Comparison of ENCODE assay signal across 18 cellular contexts in the genomic region with DNA sequence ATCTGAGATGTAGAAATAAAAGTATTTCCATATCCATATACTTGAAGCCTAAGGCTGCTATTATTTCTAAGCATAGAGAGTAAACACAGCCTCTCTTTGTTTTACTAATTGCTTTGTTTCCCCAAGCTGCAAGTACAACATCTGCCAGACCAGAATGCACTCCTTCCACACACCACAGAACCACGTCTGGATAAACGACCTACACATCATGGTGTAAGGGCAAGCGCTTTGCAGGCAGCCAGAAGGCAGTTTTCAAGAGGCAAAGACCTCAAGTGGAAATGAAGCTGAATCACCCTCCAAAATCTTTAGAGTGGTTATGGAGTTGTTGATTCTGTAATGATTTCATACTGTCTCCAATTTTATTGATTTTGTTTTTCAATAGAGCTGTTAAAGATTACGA.
A peak's percentile ranks its signal among the peaks of the same experiment; 100 is the strongest.
DNase-seq lines count a peak whose midpoint lies in the region; ATAC-seq and TF ChIP-seq lines count a peak whose summit lies in the region.
"Had no signal": no experiment of that assay in that cellular context is flagged by ENCODE, and none has a peak within 500 bp of the region (broad histone marks: within the 10 kb centered on the region; RNA-seq: fewer than 3 reads in every experiment).

No MANE protein-coding gene starts in this region.

- no peaks in the 10 kb centered on the region for H3K9me3 Mint-ChIP-seq in activated CD8-positive, alpha-beta memory T cell treated with anti-CD3 and anti-CD28 coated beads, Interleukin-2, amount 10 ng/mL, durations not matched to agents 7 days and 5 days (ENCODE audit: low read depth)
- H3K9me3 Mint-ChIP-seq in type B pancreatic cell: no peaks in the 10 kb centered on the region
- H3K9me3 Mint-ChIP-seq: nephron; T-helper 2 cell treated with Interferon-gamma antibody and Interleukin-4, amounts not matched to agents 5 μg/mL and 100 μg/mL, for 36 hours had no signal

- peak overlapping the region; percentile 44 for H3K27ac Mint-ChIP-seq in activated CD8-positive, alpha-beta memory T cell treated with anti-CD3 and anti-CD28 coated beads, Interleukin-2, amount 10 ng/mL, durations not matched to agents 7 days and 5 days
- no peak overlapping the region for H3K27ac Mint-ChIP-seq in type B pancreatic cell
- H3K27ac Mint-ChIP-seq: nephron; T-helper 2 cell treated with Interferon-gamma antibody and Interleukin-4, amounts not matched to agents 5 μg/mL and 100 μg/mL, for 36 hours had no signal

- no peaks in the 10 kb centered on the region for H3K27me3 Mint-ChIP-seq in activated CD8-positive, alpha-beta memory T cell treated with anti-CD3 and anti-CD28 coated beads, Interleukin-2, amount 10 ng/mL, durations not matched to agents 7 days and 5 days
- H3K27me3 Mint-ChIP-seq in type B pancreatic cell: peaks cover 3% of the 10 kb centered on the region

- H3K4me3 ChIP-seq in Jurkat, Clone E6-1 (ENCODE audit: low read length): no peak overlapping the region
- H3K4me3 ChIP-seq: testis had no signal

- no peak for DNase-seq in activated CD8-positive, alpha-beta memory T cell treated with anti-CD3 and anti-CD28 coated beads, Interleukin-2, amount 10 ng/mL, durations not matched to agents 7 days and 5 days
- DNase-seq in activated CD8-positive, alpha-beta memory T cell treated with anti-CD3 and anti-CD28 coated beads, Interleukin-2, amount 50 U/mL, for 48 hours: no peak
- DNase-seq in Jurkat, Clone E6-1 (ENCODE audit: low read depth, low spot score): peak; percentile 51
- DNase-seq in NCI-H748 treated with DMSO at 0.1 percent for 48 hours (lab: John Stamatoyannopoulos, UW) (peak; percentile 60), pons (ENCODE audit: low spot score) (peak; percentile 31), type B pancreatic cell (ENCODE audit: extremely low spot score, unreplicated experiment) (no peak), iPS-NIHi11 (ENCODE audit: low spot score) (no peak)
- DNase-seq: activated CD4-positive, CD25-positive, alpha-beta regulatory T cell; activated gamma-delta T cell treated with Interleukin-2 at 50 U/mL for 16 hours; KBM-7; mesendoderm; NCI-H446; SHP77 treated with DMSO at 0.1 percent for 48 hours; stimulated activated CD4-positive, alpha-beta T cell treated with anti-CD3 and anti-CD28 coated beads, Interleukin-2, amount 100 ng/mL, for 48 hours; testis had no signal

- peaks cover 76% of the 10 kb centered on the region for H3K4me1 Mint-ChIP-seq in activated CD8-positive, alpha-beta memory T cell treated with anti-CD3 and anti-CD28 coated beads, Interleukin-2, amount 10 ng/mL, durations not matched to agents 7 days and 5 days
- H3K4me1 Mint-ChIP-seq in type B pancreatic cell (ENCODE audit: unreplicated experiment): no peaks in the 10 kb centered on the region
- H3K4me1 Mint-ChIP-seq: nephron had no signal

- H3K4me3 Mint-ChIP-seq in activated CD8-positive, alpha-beta memory T cell treated with anti-CD3 and anti-CD28 coated beads, Interleukin-2, amount 10 ng/mL, durations not matched to agents 7 days and 5 days: no peak overlapping the region
- H3K4me3 Mint-ChIP-seq in type B pancreatic cell: no peak overlapping the region
- H3K4me3 Mint-ChIP-seq: nephron; T-helper 2 cell treated with Interferon-gamma antibody and Interleukin-4, amounts not matched to agents 5 μg/mL and 100 μg/mL, for 36 hours had no signal

- no peak for ATAC-seq in activated CD8-positive, alpha-beta memory T cell treated with anti-CD3 and anti-CD28 coated beads, Interleukin-2, amount 10 ng/mL, durations not matched to agents 7 days and 5 days
- ATAC-seq in HG02678 (IDR thresholded peaks at IDR 0.05; ENCODE audit: unreplicated experiment): no peak

- CTCF ChIA-PET in activated CD8-positive, alpha-beta memory T cell treated with anti-CD3 and anti-CD28 coated beads, Interleukin-2, amount 10 ng/mL, durations not matched to agents 7 days and 5 days (lab: Charles Lee): interaction anchor here (0.6 kb wide), 1 partner anchor 42 kb away, joined by 3 read pairs; no protein-coding TSS in a partner anchor

- TF ChIP-seq CTCF in type B pancreatic cell (conservative IDR thresholded peaks at IDR 0.05): no peak

- H3K36me3 Mint-ChIP-seq in activated CD8-positive, alpha-beta memory T cell treated with anti-CD3 and anti-CD28 coated beads, Interleukin-2, amount 10 ng/mL, durations not matched to agents 7 days and 5 days: peaks cover 88% of the 10 kb centered on the region
- H3K36me3 Mint-ChIP-seq in type B pancreatic cell: no peaks in the 10 kb centered on the region

Comparison
In these comparisons a context has a peak if more than half of its experiments do, and no peak if none do; other contexts are left out.
1. DNase-seq: peak in Jurkat, Clone E6-1 (single experiment), NCI-H748 treated with DMSO at 0.1 percent for 48 hours (single experiment) and pons (single experiment); none in activated CD8-positive, alpha-beta memory T cell treated with anti-CD3 and anti-CD28 coated beads, Interleukin-2, amount 10 ng/mL, durations not matched to agents 7 days and 5 days (single experiment), activated CD8-positive, alpha-beta memory T cell treated with anti-CD3 and anti-CD28 coated beads, Interleukin-2, amount 50 U/mL, for 48 hours (single experiment), type B pancreatic cell (single experiment) and iPS-NIHi11 (single experiment).